In the genomic region with DNA sequence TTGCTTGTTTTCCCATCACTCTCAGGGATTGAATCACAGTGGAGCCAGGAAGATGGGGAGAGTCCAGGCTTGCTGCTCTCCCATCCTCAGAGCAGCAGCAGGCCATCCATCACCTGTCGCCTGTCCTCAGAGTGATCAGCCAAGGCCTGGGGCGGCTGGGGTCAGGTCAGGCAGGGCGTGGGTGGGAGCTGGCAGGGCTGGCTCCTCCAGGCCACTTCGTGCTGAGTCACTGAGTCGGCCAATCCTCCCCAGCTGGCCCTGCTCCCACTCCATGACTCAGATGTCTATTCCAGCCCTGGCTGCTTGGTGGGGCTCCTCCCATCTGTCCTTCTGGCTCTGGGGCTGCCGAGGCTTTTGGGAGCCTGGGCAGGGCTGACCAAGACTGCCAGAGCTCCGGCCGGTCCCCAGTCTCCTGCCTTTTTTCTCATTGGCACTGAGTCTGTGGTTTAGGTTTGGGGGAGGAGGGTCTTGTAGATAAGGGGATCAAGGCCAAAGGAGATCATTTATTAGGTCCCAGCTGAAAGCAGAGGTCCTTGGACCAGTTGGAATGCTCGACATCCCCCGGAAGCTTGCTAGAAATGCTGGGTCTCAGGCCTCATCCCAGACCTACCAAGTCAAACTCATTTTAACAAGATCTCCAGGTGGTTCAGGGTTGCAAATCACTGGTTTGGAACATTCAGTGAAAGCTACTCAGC, we compare ENCODE assay signal across 8 cellular contexts.
DNase-seq lines count a peak whose midpoint lies in the region; ATAC-seq, FAIRE-seq and TF ChIP-seq lines count a peak whose summit lies in the region.

No MANE protein-coding gene starts in this region.

- peak overlapping the region; percentile 93 for H3K4me2 ChIP-seq in K562 (ENCODE audit: insufficient read depth, low read length)

- peak overlapping the region; percentile 84 for H2AFZ ChIP-seq in K562 (ENCODE audit: low read depth, low read length)

- TF ChIP-seq CTCF in K562 (IDR thresholded peaks at IDR 0.05 in 2 of 3, conservative IDR thresholded peaks at IDR 0.05 in 1 of 3; ENCODE audit: insufficient read depth in 2 of 3, low read depth in 1 of 3, low read length in 3 of 3) (peak in 1 of 3 experiments; percentile 3; a peak in 1 of 6 replicates), sigmoid colon (IDR thresholded peaks at IDR 0.05) (no peak)

- CTCF ChIA-PET in K562 (lab: Yijun Ruan, JAX; ENCODE audit: low intra/inter-chr PET ratio), result no interaction called here
- CTCF ChIA-PET in activated CD8-positive, alpha-beta memory T cell treated with anti-CD3 and anti-CD28 coated beads, Interleukin-2, amount 10 ng/mL, durations not matched to agents 7 days and 5 days (lab: Charles Lee), result interaction anchor here (1.6 kb wide), 1 partner anchor 12 kb away, joined by 4 read pairs; no protein-coding TSS in a partner anchor

- H3K27ac ChIP-seq in K562 (ENCODE audit: extremely low read depth, low read depth, low read length) (peak overlapping the region; percentile 100), sigmoid colon (peak overlapping the region; percentile 85 to 91 (median 86))

- H3K4me3 ChIP-seq in MG63 (no peak overlapping the region), K562 (peak overlapping the region; percentile 27; the same call in 1 of the 2 replicates), sigmoid colon (peak overlapping the region in 2 of 4 donors; percentile 9 to 21)

- no peak overlapping the region for H3K27ac Mint-ChIP-seq in activated CD8-positive, alpha-beta memory T cell treated with anti-CD3 and anti-CD28 coated beads, Interleukin-2, amount 10 ng/mL, durations not matched to agents 7 days and 5 days

- peak; percentile 91 for TF ChIP-seq EP300 in K562 (IDR thresholded peaks at IDR 0.05; ENCODE audit: low read length)
- TF ChIP-seq EP300 in sigmoid colon (IDR thresholded peaks at IDR 0.05), result peak in 1 of 4 donors; percentile 24

- ATAC-seq in K562, result peak; percentile 98
- ATAC-seq in activated CD8-positive, alpha-beta memory T cell treated with anti-CD3 and anti-CD28 coated beads, Interleukin-2, amount 10 ng/mL, durations not matched to agents 7 days and 5 days, result no peak

- peaks cover 12% of the 10 kb centered on the region for H3K79me2 ChIP-seq in K562 (ENCODE audit: control insufficient read depth, insufficient read depth, low read length)

- peaks cover 39% of the 10 kb centered on the region for H3K4me1 Mint-ChIP-seq in activated CD8-positive, alpha-beta memory T cell treated with anti-CD3 and anti-CD28 coated beads, Interleukin-2, amount 10 ng/mL, durations not matched to agents 7 days and 5 days

- no peak overlapping the region for H3K4me3 Mint-ChIP-seq in activated CD8-positive, alpha-beta memory T cell treated with anti-CD3 and anti-CD28 coated beads, Interleukin-2, amount 10 ng/mL, durations not matched to agents 7 days and 5 days

- no peaks in the 10 kb centered on the region for H4K20me1 ChIP-seq in K562 (replicated peaks; ENCODE audit: control insufficient read depth, insufficient read depth, low read length)

- H3K4me1 ChIP-seq in K562 (replicated peaks in 1 of 2; ENCODE audit: control insufficient read depth in 2 of 2, insufficient read depth in 2 of 2, low read length in 2 of 2) (peaks cover 45 to 50% of the 10 kb centered on the region in 2 experiments), sigmoid colon (peaks cover 3 to 64% (median 41%) of the 10 kb centered on the region in 4 donors)

- H3K27me3 ChIP-seq in MG63 (no peaks in the 10 kb centered on the region), K562 (ENCODE audit: control insufficient read depth in 2 of 2, insufficient read depth in 2 of 2, low read length in 2 of 2) (no peaks in the 10 kb centered on the region), sigmoid colon (no peaks in the 10 kb centered on the region)

- H3K36me3 ChIP-seq in MG63, result peaks cover 78% of the 10 kb centered on the region
- H3K36me3 ChIP-seq in K562 (ENCODE audit: control insufficient read depth, insufficient read depth, low read length), result peaks cover 60% of the 10 kb centered on the region; the same call in 2 of the 3 replicates
- H3K36me3 ChIP-seq in sigmoid colon, result peaks cover 0 to 34% (median 9%) of the 10 kb centered on the region in 4 donors

- peak; percentile 75 for TF ChIP-seq POLR2A in K562 (conservative IDR thresholded peaks at IDR 0.05)
- TF ChIP-seq POLR2A in sigmoid colon (IDR thresholded peaks at IDR 0.05), result no peak

- no peaks in the 10 kb centered on the region for H3K27me3 Mint-ChIP-seq in activated CD8-positive, alpha-beta memory T cell treated with anti-CD3 and anti-CD28 coated beads, Interleukin-2, amount 10 ng/mL, durations not matched to agents 7 days and 5 days

- peak; percentile 97 for FAIRE-seq in K562 (lab: Jason Lieb, UNC)

- no peaks in the 10 kb centered on the region for H3K9me3 Mint-ChIP-seq in activated CD8-positive, alpha-beta memory T cell treated with anti-CD3 and anti-CD28 coated beads, Interleukin-2, amount 10 ng/mL, durations not matched to agents 7 days and 5 days (ENCODE audit: low read depth)

- no TSS peak for BruUV-seq in K562 (replicated peaks; lab: Mats Ljungman, UMichigan)

- H3K9me3 ChIP-seq in MG63 (no peaks in the 10 kb centered on the region), K562 (replicated peaks; ENCODE audit: control insufficient read depth, insufficient read depth, low read depth, low read length) (no peaks in the 10 kb centered on the region), sigmoid colon (no peaks in the 10 kb centered on the region)

- H3K9me1 ChIP-seq in K562 (ENCODE audit: control insufficient read depth, insufficient read depth, low read length), result no peaks in the 10 kb centered on the region

- intact Hi-C loops in K562 (cut with micrococcal nuclease), result no loop called here
- intact Hi-C loops in sigmoid colon (cut with DNase I), result loop anchor here (5.0 kb wide), 2 partner anchors 70 to 135 kb away; a partner anchor contains a TSS

- H3K36me3 Mint-ChIP-seq in activated CD8-positive, alpha-beta memory T cell treated with anti-CD3 and anti-CD28 coated beads, Interleukin-2, amount 10 ng/mL, durations not matched to agents 7 days and 5 days, result peaks cover 34% of the 10 kb centered on the region

- in situ Hi-C loops in K562 (cut with MboI), result no loop called here

- POLR2A ChIA-PET in K562 (lab: Yijun Ruan, JAX), result interaction anchor here (0.6 to 2.5 kb wide), 13 partner anchors 9 to 1501 kb away, joined by 3 to 26 read pairs (median 5); a partner anchor contains a TSS

- DNase-seq in COLO668 (lab: John Stamatoyannopoulos, UW; ENCODE audit: unreplicated experiment) (peak; percentile 29), MG63 (peak; percentile 100), K562 (ENCODE audit: extremely low read depth in 1 of 4, low spot score in 3 of 4) (peak; percentile 95 to 98 (median 95)), hippocampal formation (lab: John Stamatoyannopoulos, UW) (peak; percentile 30 to 41), sigmoid colon (peak; percentile 99)
- no peak for DNase-seq in activated CD8-positive, alpha-beta memory T cell treated with anti-CD3 and anti-CD28 coated beads, Interleukin-2, amount 10 ng/mL, durations not matched to agents 7 days and 5 days
- no peak for DNase-seq in activated CD8-positive, alpha-beta memory T cell treated with anti-CD3 and anti-CD28 coated beads, Interleukin-2, amount 50 U/mL, for 48 hours
- DNase-seq in activated CD4-positive, alpha-beta T cell treated with anti-CD3 and anti-CD28 coated beads, Interleukin-2, amount 50 U/mL, for 48 hours, result no peak

- H3K9ac ChIP-seq in K562 (ENCODE audit: insufficient read depth in 1 of 2, low read depth in 2 of 2, low read length in 2 of 2), result peak overlapping the region; percentile 84 to 92

- TF ChIP-seq RAD21 in K562 (CRISPR knock-in tag; conservative IDR thresholded peaks at IDR 0.05 in 1 of 2, IDR thresholded peaks at IDR 0.05 in 1 of 2), result peak in 1 of 2 experiments; percentile 44; a peak in 2 of 4 replicates

- WGBS in K562 (ENCODE audit: insufficient coverage, low coverage, missing lambda C conversion rate), result 0% methylated on average over 9 of the region's 10 CpGs
- 27 to 47% methylated on average over 10 of the region's 10 CpGs for WGBS in sigmoid colon, 2 donors

TF ChIP-seq in K562, 482 proteins besides CTCF, POLR2A, EP300 and RAD21 (continues in another document):
- no peak for TF ChIP-seq STAT5B (CRISPR knock-in tag; IDR thresholded peaks at IDR 0.05)
- peak; percentile 100 for TF ChIP-seq CTBP1 (IDR thresholded peaks at IDR 0.05; ENCODE audit: borderline replicate concordance)
- 0 out of 2 replicates have a peak, but pooled peaks have one; percentile 63 for TF ChIP-seq NFATC3 (IDR thresholded peaks at IDR 0.05)
- no peak; the same call in 1 of the 2 replicates for TF ChIP-seq ELF2 (CRISPR knock-in tag; IDR thresholded peaks at IDR 0.05)
- TF ChIP-seq SMARCC2 (IDR thresholded peaks at IDR 0.05; ENCODE audit: low read depth), result peak; percentile 72
- no peak for TF ChIP-seq POLR2H (tag; IDR thresholded peaks at IDR 0.05; ENCODE audit: low read depth)
- peak; percentile 79 for TF ChIP-seq EP400 (IDR thresholded peaks at IDR 0.05)
- peak; percentile 72; the same call in 1 of the 2 replicates for TF ChIP-seq ZKSCAN1 (IDR thresholded peaks at IDR 0.05; ENCODE audit: low read depth, low read length)
- no peak for TF ChIP-seq ZNF165 (CRISPR knock-in tag; IDR thresholded peaks at IDR 0.05; ENCODE audit: borderline replicate concordance)
- TF ChIP-seq MCM5 (IDR thresholded peaks at IDR 0.05; ENCODE audit: low read depth), result no peak
- TF ChIP-seq BRD9 (IDR thresholded peaks at IDR 0.05; ENCODE audit: low read depth, partially characterized antibody), result peak; percentile 86
- TF ChIP-seq, protein P1, sequence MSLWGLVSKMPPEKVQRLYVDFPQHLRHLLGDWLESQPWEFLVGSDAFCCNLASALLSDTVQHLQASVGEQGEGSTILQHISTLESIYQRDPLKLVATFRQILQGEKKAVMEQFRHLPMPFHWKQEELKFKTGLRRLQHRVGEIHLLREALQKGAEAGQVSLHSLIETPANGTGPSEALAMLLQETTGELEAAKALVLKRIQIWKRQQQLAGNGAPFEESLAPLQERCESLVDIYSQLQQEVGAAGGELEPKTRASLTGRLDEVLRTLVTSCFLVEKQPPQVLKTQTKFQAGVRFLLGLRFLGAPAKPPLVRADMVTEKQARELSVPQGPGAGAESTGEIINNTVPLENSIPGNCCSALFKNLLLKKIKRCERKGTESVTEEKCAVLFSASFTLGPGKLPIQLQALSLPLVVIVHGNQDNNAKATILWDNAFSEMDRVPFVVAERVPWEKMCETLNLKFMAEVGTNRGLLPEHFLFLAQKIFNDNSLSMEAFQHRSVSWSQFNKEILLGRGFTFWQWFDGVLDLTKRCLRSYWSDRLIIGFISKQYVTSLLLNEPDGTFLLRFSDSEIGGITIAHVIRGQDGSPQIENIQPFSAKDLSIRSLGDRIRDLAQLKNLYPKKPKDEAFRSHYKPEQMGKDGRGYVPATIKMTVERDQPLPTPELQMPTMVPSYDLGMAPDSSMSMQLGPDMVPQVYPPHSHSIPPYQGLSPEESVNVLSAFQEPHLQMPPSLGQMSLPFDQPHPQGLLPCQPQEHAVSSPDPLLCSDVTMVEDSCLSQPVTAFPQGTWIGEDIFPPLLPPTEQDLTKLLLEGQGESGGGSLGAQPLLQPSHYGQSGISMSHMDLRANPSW (CRISPR knock-in tag; IDR thresholded peaks at IDR 0.05), result no peak
- peak; percentile 16; the same call in 1 of the 2 replicates for TF ChIP-seq NR2C1 (IDR thresholded peaks at IDR 0.05)
- peak; percentile 72 for TF ChIP-seq NR2C1 (tag; IDR thresholded peaks at IDR 0.05)

Comparison
In these comparisons a context has a peak if more than half of its experiments do, and no peak if none do; other contexts are left out.
1. DNase-seq: peak in COLO668 (single experiment), MG63 (single experiment), K562 (4 of 4), hippocampal formation (2 of 2) and sigmoid colon (single experiment); none in activated CD8-positive, alpha-beta memory T cell treated with anti-CD3 and anti-CD28 coated beads, Interleukin-2, amount 10 ng/mL, durations not matched to agents 7 days and 5 days (single experiment), activated CD8-positive, alpha-beta memory T cell treated with anti-CD3 and anti-CD28 coated beads, Interleukin-2, amount 50 U/mL, for 48 hours (single experiment) and activated CD4-positive, alpha-beta T cell treated with anti-CD3 and anti-CD28 coated beads, Interleukin-2, amount 50 U/mL, for 48 hours (0 of 2).